In genomic region chr6:42564496-42564890, GRCh38 we compare ENCODE assay signal across 8 cellular contexts. TPM values are rescaled to one million over a fixed set of nuclear protein-coding genes. Genes with fewer than 3 reads are reported as not detected.
DNase-seq lines count a peak whose midpoint lies in the region; ATAC-seq and TF ChIP-seq lines count a peak whose summit lies in the region.

No MANE protein-coding gene starts in this region.

- peaks cover 6% of the 10 kb centered on the region for H3K36me3 Mint-ChIP-seq in GM23338 (ENCODE audit: low read depth)
- H3K36me3 Mint-ChIP-seq in osteocyte (ENCODE audit: unreplicated experiment) = peaks cover 11% of the 10 kb centered on the region

- peaks cover 7% of the 10 kb centered on the region for H3K4me1 Mint-ChIP-seq in GM23338
- H3K4me1 Mint-ChIP-seq in osteocyte (ENCODE audit: unreplicated experiment) = peaks cover 31% of the 10 kb centered on the region

- H3K27ac ChIP-seq in GM23338 (ENCODE audit: low read depth) = peak overlapping the region; percentile 90

- peak overlapping the region; percentile 20; the same call in 1 of the 2 replicates for H2AFZ ChIP-seq in GM23338

- H3K9me3 Mint-ChIP-seq in GM23338 (no peaks in the 10 kb centered on the region), osteocyte (ENCODE audit: unreplicated experiment) (no peaks in the 10 kb centered on the region)

- H3K4me3 ChIP-seq in BJ (ENCODE audit: low read depth, low read length) = peak overlapping the region; percentile 95
- peak overlapping the region; percentile 99 for H3K4me3 ChIP-seq in GM23338
- peak overlapping the region; percentile 87 for H3K4me3 ChIP-seq in epithelial cell of esophagus (ENCODE audit: low read length)

- H3K27me3 Mint-ChIP-seq in GM23338 (ENCODE audit: insufficient read depth, low read depth, poor library complexity) (no peaks in the 10 kb centered on the region), osteocyte (ENCODE audit: unreplicated experiment) (peaks cover 6% of the 10 kb centered on the region)

- POLR2A ChIA-PET in BJ (lab: Charles Lee) = no interaction called here

- no peaks in the 10 kb centered on the region for H3F3A ChIP-seq in GM23338 (replicated peaks; ENCODE audit: low read depth)

- no peaks in the 10 kb centered on the region for H3K9me2 ChIP-seq in GM23338 (ENCODE audit: insufficient read depth)

- CTCF ChIA-PET in BJ (lab: Yijun Ruan, JAX) = interaction anchor here (0.7 to 5.8 kb wide), 7 partner anchors 17 to 337 kb away, joined by 3 to 39 read pairs (median 4); no protein-coding TSS in a partner anchor

- no peak for ATAC-seq in GM23338

- TF ChIP-seq CTCF in BJ (IDR thresholded peaks at IDR 0.05; ENCODE audit: insufficient read depth, low read depth, low read length) = no peak
- no peak for TF ChIP-seq CTCF in GM23338 (conservative IDR thresholded peaks at IDR 0.05; ENCODE audit: low read depth in 2 of 2)
- no peak for TF ChIP-seq CTCF in epithelial cell of esophagus (IDR thresholded peaks at IDR 0.05; ENCODE audit: insufficient read depth, low read depth, low read length, missing control alignments)
- no peak for TF ChIP-seq CTCF in osteocyte (IDR thresholded peaks at IDR 0.05)

- H3K27ac Mint-ChIP-seq in GM23338 (peak overlapping the region; percentile 96), osteocyte (ENCODE audit: unreplicated experiment) (peak overlapping the region; percentile 97)

- peaks cover 2% of the 10 kb centered on the region; the same call in 1 of the 2 replicates for H4K20me1 ChIP-seq in GM23338 (replicated peaks; ENCODE audit: insufficient read depth)

- no peaks in the 10 kb centered on the region for H3K36me3 ChIP-seq in BJ (ENCODE audit: control insufficient read depth, insufficient read depth, low read length)
- H3K36me3 ChIP-seq in GM23338 (ENCODE audit: insufficient read depth) = no peaks in the 10 kb centered on the region

- DNase-seq in BJ (ENCODE audit: low read depth) (no peak), GM23338 (ENCODE audit: low spot score) (no peak), OCI-M1 (lab: John Stamatoyannopoulos, UW) (peak; percentile 76), epithelial cell of esophagus (ENCODE audit: low read depth) (no peak), osteocyte (ENCODE audit: extremely low spot score, unreplicated experiment) (peak; percentile 75), T1000 (lab: John Stamatoyannopoulos, UW) (no peak), COLO668 (lab: John Stamatoyannopoulos, UW; ENCODE audit: unreplicated experiment) (no peak), NCI-H1048 (lab: John Stamatoyannopoulos, UW) (no peak)

- peaks cover 51% of the 10 kb centered on the region for H3K79me2 ChIP-seq in GM23338 (replicated peaks; ENCODE audit: insufficient read depth)

- H3K4me2 ChIP-seq in GM23338 = peak overlapping the region; percentile 99

- H3K4me3 Mint-ChIP-seq in GM23338 (peak overlapping the region; percentile 99), osteocyte (ENCODE audit: unreplicated experiment) (peak overlapping the region; percentile 98)

- no peaks in the 10 kb centered on the region for H3K4me1 ChIP-seq in GM23338 (ENCODE audit: insufficient read depth)

- no peaks in the 10 kb centered on the region for H3K27me3 ChIP-seq in BJ (ENCODE audit: control insufficient read depth, insufficient read depth, low read length)
- no peaks in the 10 kb centered on the region for H3K27me3 ChIP-seq in GM23338 (ENCODE audit: insufficient read depth)

TF ChIP-seq in GM23338, 12 proteins besides CTCF, POLR2A, EP300 and RAD21:
- TF ChIP-seq NANOG (IDR thresholded peaks at IDR 0.05; ENCODE audit: borderline replicate concordance) (no peak), CREB1 (CRISPR knock-in tag; IDR thresholded peaks at IDR 0.05; ENCODE audit: low read depth) (no peak)

RNA-seq across cellular contexts. Expression of gene UBR2, which starts 0.7 kb away (rescaled TPM):
- 9.8 and 18.2 TPM in 2 replicates for polyA plus RNA-seq in BJ (2011; rRNA removed)
- polyA minus RNA-seq in BJ (2011; rRNA and poly(A)+ RNA removed) = 14.9 and 15.3 TPM in 2 replicates
- total RNA-seq in GM23338 (2014; rRNA removed; shearing (Covaris generic)) = 20.4 and 21.2 TPM in 2 replicates
- polyA plus RNA-seq in GM23338 (2016; fragmentation: Nextera tagmentation; extraction: Ambion mirVana) = 5.3 and 6.7 TPM in 2 replicates
- total RNA-seq in osteocyte = 29.3 and 32.8 TPM in 2 replicates

Comparison
In these comparisons a context has a peak if more than half of its experiments do, and no peak if none do; other contexts are left out.
1. DNase-seq: peak in OCI-M1 (single experiment) and osteocyte (single experiment); none in BJ (single experiment), GM23338 (single experiment), epithelial cell of esophagus (single experiment), T1000 (single experiment), COLO668 (single experiment) and NCI-H1048 (single experiment).
2. Peak in every context shown above with its lines, with median percentiles within 50 percentile points of each other: H3K4me3 ChIP-seq.